8 cellular contexts compared by ENCODE assay signal in genomic region chr11:118359295-118359958, GRCh38. TPM values are rescaled to one million over a fixed set of nuclear protein-coding genes. Genes with fewer than 3 reads are reported as not detected.
DNase-seq lines count a peak whose midpoint lies in the region; ATAC-seq, FAIRE-seq and TF ChIP-seq lines count a peak whose summit lies in the region.

Gene UBE4A, plus strand, starts transcription at chr11:118359600. Its CDS starts 5,481 bp downstream, at chr11:118365081.

- WGBS in esophagus squamous epithelium, 2 donors: 7 to 10% methylated on average over 19 to 21 of the region's 33 CpGs

- H3K4me1 Mint-ChIP-seq in activated T-cell treated with anti-CD3 and anti-CD28 coated beads, Interleukin-2, amount 50 U/mL, for 72 hours (ENCODE audit: low read depth): peaks cover 54% of the 10 kb centered on the region

- H3K36me3 Mint-ChIP-seq in activated T-cell treated with anti-CD3 and anti-CD28 coated beads, Interleukin-2, amount 50 U/mL, for 72 hours (ENCODE audit: insufficient read depth in 2 of 2): peaks cover 3 to 5% of the 10 kb centered on the region in 2 donors

- H3K27me3 ChIP-seq in esophagus squamous epithelium: no peaks in the 10 kb centered on the region

- no peaks in the 10 kb centered on the region for H3K9me3 Mint-ChIP-seq in activated T-cell treated with anti-CD3 and anti-CD28 coated beads, Interleukin-2, amount 50 U/mL, for 72 hours

- peaks cover 26% of the 10 kb centered on the region for H3K36me3 ChIP-seq in KOPT-K1 (ENCODE audit: insufficient read depth, low read length)
- peaks cover 0 to 14% (median 0%) of the 10 kb centered on the region in 3 donors for H3K36me3 ChIP-seq in esophagus squamous epithelium

- H3K4me3 Mint-ChIP-seq in activated T-cell treated with anti-CD3 and anti-CD28 coated beads, Interleukin-2, amount 50 U/mL, for 72 hours: peak within 1 kb of the TSS; percentile 93 to 95

- peak; percentile 92 for ATAC-seq in GM21619 (IDR thresholded peaks at IDR 0.05; ENCODE audit: unreplicated experiment)
- peak; percentile 98 for ATAC-seq in activated T-cell treated with anti-CD3 and anti-CD28 coated beads, Interleukin-2, amount 50 U/mL, for 72 hours (replicated peaks in 1 of 2)

- DNase-seq in DMS114 treated with DMSO at 0.1 percent for 48 hours (lab: John Stamatoyannopoulos, UW; ENCODE audit: unreplicated experiment): peak; percentile 69
- peak; percentile 84 for DNase-seq in RCC 7860 (ENCODE audit: low spot score)
- DNase-seq in activated T-cell treated with anti-CD3 and anti-CD28 coated beads, Interleukin-2, amount 50 U/mL, for 72 hours: peak; percentile 97 to 98
- DNase-seq in esophagus squamous epithelium (lab: John Stamatoyannopoulos, UW): peak; percentile 76
- peak; percentile 94 for DNase-seq in myocyte (ENCODE audit: low read depth)
- peak; percentile 94 to 98 for DNase-seq in stimulated activated CD8-positive, alpha-beta memory T cell treated with anti-CD3 and anti-CD28 coated beads, Interleukin-7, amount 100 ng/mL, for 48 hours (ENCODE audit: extremely low read depth in 1 of 2, low read depth in 1 of 2)

- FAIRE-seq in RCC 7860 (lab: Jason Lieb, UNC): peak; percentile 52

- H3K27ac Mint-ChIP-seq in activated T-cell treated with anti-CD3 and anti-CD28 coated beads, Interleukin-2, amount 50 U/mL, for 72 hours: peak within 1 kb of the TSS; percentile 95

- H3K27ac ChIP-seq in KOPT-K1 (ENCODE audit: low read depth, low read length, poor library complexity, severe bottlenecking) (peak within 1 kb of the TSS; percentile 67), esophagus squamous epithelium (peak within 1 kb of the TSS; percentile 77 to 84 (median 82))

- TF ChIP-seq POLR2A in esophagus squamous epithelium (IDR thresholded peaks at IDR 0.05): peak in 2 of 4 donors; percentile 46 to 67

- H3K9me3 ChIP-seq in KOPT-K1 (ENCODE audit: insufficient read depth, low read length, poor library complexity, severe bottlenecking) (no peaks in the 10 kb centered on the region), esophagus squamous epithelium (no peaks in the 10 kb centered on the region)

- H3K4me1 ChIP-seq in esophagus squamous epithelium: peaks cover 11 to 43% (median 11%) of the 10 kb centered on the region in 3 donors

- TF ChIP-seq CTCF in esophagus squamous epithelium (IDR thresholded peaks at IDR 0.05): peak in 1 of 6 experiments; percentile 48

- H3K27me3 Mint-ChIP-seq in activated T-cell treated with anti-CD3 and anti-CD28 coated beads, Interleukin-2, amount 50 U/mL, for 72 hours (ENCODE audit: low read depth): no peaks in the 10 kb centered on the region

- peak within 1 kb of the TSS; percentile 65 to 79 (median 72) for H3K4me3 ChIP-seq in esophagus squamous epithelium

- intact Hi-C loops in esophagus squamous epithelium (cut with DNase I): no loop called here

RNA-seq across cellular contexts. Expression of gene UBE4A, which starts in this region (rescaled TPM):
- total RNA-seq in activated T-cell treated with anti-CD3 and anti-CD28 coated beads, Interleukin-2, amount 50 U/mL, for 72 hours: 10 to 100 TPM; 45.6 to 46.0 TPM
- total RNA-seq in esophagus squamous epithelium: 10 to 100 TPM; 21.9 to 36.0 (median 33.2) TPM
- total RNA-seq in myocyte: 45.0 and 45.6 TPM in 2 replicates
- polyA plus RNA-seq in myocyte (2012): 13.1 TPM

Comparison
In these comparisons a context has a peak if more than half of its experiments do, and no peak if none do; other contexts are left out.
1. Peak in every context shown above with its lines: DNase-seq, ATAC-seq, H3K4me3 ChIP-seq and H3K27ac ChIP-seq.